Comparison of ENCODE assay signal across 9 cellular contexts in the genomic region with DNA sequence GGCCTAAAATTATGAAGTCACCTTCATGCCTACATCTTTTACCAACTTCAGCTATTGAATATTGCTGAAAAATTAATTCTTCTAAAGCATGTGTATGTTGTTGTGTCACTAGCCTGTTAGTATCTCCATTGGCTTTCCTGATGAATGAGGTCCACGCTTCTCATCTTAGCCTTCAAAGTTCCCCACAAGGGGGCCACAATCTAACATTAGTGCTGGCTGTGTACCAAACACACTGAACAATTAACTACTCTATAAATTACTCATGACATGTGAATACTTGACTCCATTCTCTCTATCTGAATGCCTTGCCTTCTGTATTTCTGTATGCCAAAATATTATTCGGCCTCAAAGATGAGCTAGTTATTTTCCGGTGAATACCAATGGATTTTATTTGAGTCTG.
DNase-seq lines count a peak whose midpoint lies in the region; ATAC-seq and TF ChIP-seq lines count a peak whose summit lies in the region.
"Had no signal": no experiment of that assay in that cellular context is flagged by ENCODE, and none has a peak within 500 bp of the region (broad histone marks: within the 10 kb centered on the region; RNA-seq: fewer than 3 reads in every experiment).

No MANE protein-coding gene starts in this region.

- TF ChIP-seq EP300 in Ishikawa (IDR thresholded peaks at IDR 0.05; ENCODE audit: borderline replicate concordance), result no peak

- in situ Hi-C loops in gastrocnemius medialis (cut with MboI; ENCODE audit: low sequenced_read_pairs in 4 of 4), result no loop called here

- peak; percentile 6 for DNase-seq in stimulated activated CD4-positive, alpha-beta T cell treated with anti-CD3 and anti-CD28 coated beads, Interleukin-15, amount 100 ng/mL, for 24 hours
- no peak for DNase-seq in stimulated activated CD4-positive, alpha-beta T cell treated with anti-CD3 and anti-CD28 coated beads, Interleukin-4, amount 100 ng/mL, for 1 hour
- DNase-seq in cerebellar cortex (ENCODE audit: low spot score) (peak; percentile 13), SIG-M5 treated with dmso at 0.1 percent for 504 hours (lab: John Stamatoyannopoulos, UW; ENCODE audit: unreplicated experiment) (no peak), MV-4-11 (lab: John Stamatoyannopoulos, UW) (no peak), Peyer's patch (no peak), gastrocnemius medialis (no peak)
- DNase-seq: activated CD4-positive, alpha-beta T cell treated with anti-CD3 and anti-CD28 coated beads for 4 hours had no signal

- intact Hi-C loops in gastrocnemius medialis (cut with DNase I; ENCODE audit: low total_unique reads), result no loop called here

- H3K9me3 ChIP-seq in Peyer's patch (no peaks in the 10 kb centered on the region), gastrocnemius medialis (no peaks in the 10 kb centered on the region)

- H3K27ac ChIP-seq in Peyer's patch (no peak overlapping the region), gastrocnemius medialis (no peak overlapping the region)

- TF ChIP-seq POLR2A in Peyer's patch (IDR thresholded peaks at IDR 0.05) (no peak), gastrocnemius medialis (IDR thresholded peaks at IDR 0.05) (no peak)

- H3K4me3 ChIP-seq in Peyer's patch, result no peak overlapping the region
- H3K4me3 ChIP-seq in gastrocnemius medialis, result no peak overlapping the region

- ATAC-seq in gastrocnemius medialis, result no peak

- H3K27me3 ChIP-seq in Peyer's patch (no peaks in the 10 kb centered on the region), gastrocnemius medialis (no peaks in the 10 kb centered on the region)

- no peaks in the 10 kb centered on the region for H3K4me1 ChIP-seq in Peyer's patch
- no peaks in the 10 kb centered on the region for H3K4me1 ChIP-seq in gastrocnemius medialis

- no peak for TF ChIP-seq CTCF in Peyer's patch (IDR thresholded peaks at IDR 0.05)
- TF ChIP-seq CTCF in gastrocnemius medialis (IDR thresholded peaks at IDR 0.05 in 4 of 5, conservative IDR thresholded peaks at IDR 0.05 in 1 of 5), result no peak

- H3K36me3 ChIP-seq in Peyer's patch (no peaks in the 10 kb centered on the region), gastrocnemius medialis (no peaks in the 10 kb centered on the region)

- peak; percentile 49 for TF ChIP-seq RAD21 in Ishikawa (IDR thresholded peaks at IDR 0.05; ENCODE audit: low read depth)

TF ChIP-seq in Ishikawa, 13 proteins besides CTCF, POLR2A, EP300 and RAD21:
- TF ChIP-seq NFIC (IDR thresholded peaks at IDR 0.05) (peak; percentile 58; the same call in 1 of the 2 replicates), ZBTB7A (IDR thresholded peaks at IDR 0.05; ENCODE audit: low read depth) (no peak), FOXM1 (IDR thresholded peaks at IDR 0.05; ENCODE audit: borderline replicate concordance, low read depth) (no peak), USF1 (IDR thresholded peaks at IDR 0.05) (no peak)

Comparison
In these comparisons a context has a peak if more than half of its experiments do, and no peak if none do; other contexts are left out.
1. DNase-seq: peak in stimulated activated CD4-positive, alpha-beta T cell treated with anti-CD3 and anti-CD28 coated beads, Interleukin-15, amount 100 ng/mL, for 24 hours (single experiment) and cerebellar cortex (single experiment); none in stimulated activated CD4-positive, alpha-beta T cell treated with anti-CD3 and anti-CD28 coated beads, Interleukin-4, amount 100 ng/mL, for 1 hour (single experiment), SIG-M5 treated with dmso at 0.1 percent for 504 hours (single experiment), MV-4-11 (single experiment), Peyer's patch (0 of 3) and gastrocnemius medialis (0 of 2).